ENCODE assay signal across 19 cellular contexts in genomic region chr7:64533756-64534155, GRCh38. TPM values are rescaled to one million over a fixed set of nuclear protein-coding genes. Genes with fewer than 3 reads are reported as not detected.
A peak's percentile ranks its signal among the peaks of the same experiment; 100 is the strongest.
DNase-seq lines count a peak whose midpoint lies in the region; ATAC-seq and TF ChIP-seq lines count a peak whose summit lies in the region.
"Had no signal": no experiment of that assay in that cellular context is flagged by ENCODE, and none has a peak within 500 bp of the region (broad histone marks: within the 10 kb centered on the region; RNA-seq: fewer than 3 reads in every experiment).

No MANE protein-coding gene starts in this region.

- no peak overlapping the region for H3K27ac Mint-ChIP-seq in MCF 10A (ENCODE audit: low read depth, unreplicated experiment)
- H3K27ac Mint-ChIP-seq: B cell; CD4-positive, alpha-beta T cell; CD8-positive, alpha-beta T cell had no signal

- POLR2A ChIA-PET in OCI-LY7 (lab: Charles Lee): interaction anchor here (0.6 to 0.9 kb wide), 3 partner anchors 15 to 490 kb away, joined by 3 to 5 read pairs (median 3); no protein-coding TSS in a partner anchor
- POLR2A ChIA-PET in MCF 10A (lab: Yijun Ruan, JAX): no interaction called here

- H3K27me3 Mint-ChIP-seq in MCF 10A (ENCODE audit: insufficient read depth, unreplicated experiment): no peaks in the 10 kb centered on the region
- H3K27me3 Mint-ChIP-seq: B cell; CD4-positive, alpha-beta T cell had no signal

- H3K9me3 Mint-ChIP-seq in MCF 10A (ENCODE audit: unreplicated experiment): peaks cover 32% of the 10 kb centered on the region

- TF ChIP-seq CTCF in 22Rv1 (IDR thresholded peaks at IDR 0.05) (no peak), LNCaP clone FGC (IDR thresholded peaks at IDR 0.05; ENCODE audit: control insufficient read depth, extremely low read depth, insufficient read depth) (no peak), OCI-LY7 (conservative IDR thresholded peaks at IDR 0.05; ENCODE audit: low read length) (no peak), VCaP (conservative IDR thresholded peaks at IDR 0.05) (no peak), MCF 10A (IDR thresholded peaks at IDR 0.05; ENCODE audit: unreplicated experiment) (no peak), foreskin keratinocyte (conservative IDR thresholded peaks at IDR 0.05) (no peak)

- no peaks in the 10 kb centered on the region for H3K4me1 ChIP-seq in OCI-LY7 (ENCODE audit: insufficient read depth, low read length, poor library complexity, severe bottlenecking)
- no peaks in the 10 kb centered on the region for H3K4me1 ChIP-seq in foreskin keratinocyte
- H3K4me1 ChIP-seq: A549; BLaER1 treated with 17β-estradiol and CSF1 and Interleukin-3, amounts not matched to agents 10 nM and 100 nM; Caco-2 had no signal

- H3K4me3 Mint-ChIP-seq in MCF 10A (ENCODE audit: unreplicated experiment): no peak overlapping the region
- H3K4me3 Mint-ChIP-seq: B cell; CD4-positive, alpha-beta T cell; CD8-positive, alpha-beta T cell had no signal

- peaks cover 57% of the 10 kb centered on the region; the same call in 1 of the 2 replicates for H3K9me3 ChIP-seq in OCI-LY7 (ENCODE audit: low read length)

- peaks cover 97% of the 10 kb centered on the region for H3K79me2 ChIP-seq in OCI-LY7 (ENCODE audit: insufficient read depth, low read depth, low read length)

- DNase-seq in LNCaP clone FGC (ENCODE audit: low read depth): peak; percentile 78
- no peak for DNase-seq in OCI-LY7 (ENCODE audit: low spot score)
- DNase-seq in MCF 10A (ENCODE audit: unreplicated experiment): no peak
- no peak for DNase-seq in foreskin keratinocyte
- no peak for DNase-seq in NCI-H187 (lab: John Stamatoyannopoulos, UW)
- DNase-seq: AML-193; Caco-2; Calu3; CD4-positive, alpha-beta T cell; CD8-positive, alpha-beta T cell; DMS79 treated with DMSO at 0.1 percent for 48 hours; GF-D8 had no signal

- H3K9me2 ChIP-seq in OCI-LY7 (ENCODE audit: insufficient read depth, low read length): no peaks in the 10 kb centered on the region

- peaks cover 98% of the 10 kb centered on the region for H3K36me3 ChIP-seq in OCI-LY7 (ENCODE audit: insufficient read depth, low read length)

- no peak overlapping the region for H3K4me2 ChIP-seq in OCI-LY7 (ENCODE audit: low read length)
- H3K4me2 ChIP-seq: A549; BLaER1 treated with 17β-estradiol and CSF1 and Interleukin-3, amounts not matched to agents 10 nM and 100 nM had no signal

- H3K36me3 Mint-ChIP-seq in MCF 10A (ENCODE audit: insufficient read depth, unreplicated experiment): peaks cover 83% of the 10 kb centered on the region

- BruUV-seq in OCI-LY7 (replicated peaks; lab: Mats Ljungman, UMichigan) (TSS peak; percentile 9), MCF 10A (replicated peaks; lab: Mats Ljungman, UMichigan) (no TSS peak)

- intact Hi-C loops in OCI-LY7 (cut with micrococcal nuclease; ENCODE audit: unreplicated experiment): no loop called here
- intact Hi-C loops in MCF 10A (cut with micrococcal nuclease): no loop called here

- no peaks in the 10 kb centered on the region for H3K27me3 ChIP-seq in foreskin keratinocyte
- H3K27me3 ChIP-seq: BLaER1 treated with 17β-estradiol and CSF1 and Interleukin-3, amounts not matched to agents 10 nM and 100 nM had no signal

- H4K20me1 ChIP-seq in OCI-LY7 (ENCODE audit: insufficient read depth, low read length): no peaks in the 10 kb centered on the region
- H4K20me1 ChIP-seq: BLaER1 treated with 17β-estradiol and CSF1 and Interleukin-3, amounts not matched to agents 10 nM and 100 nM had no signal

- ATAC-seq in HG03159 (IDR thresholded peaks at IDR 0.05; ENCODE audit: unreplicated experiment) (no peak), foreskin keratinocyte (no peak)
- ATAC-seq: A549; CD8-positive, alpha-beta T cell had no signal

- H2AFZ ChIP-seq in OCI-LY7 (ENCODE audit: low read length): no peak overlapping the region

- no peaks in the 10 kb centered on the region for H3K4me1 Mint-ChIP-seq in MCF 10A (ENCODE audit: insufficient read depth, unreplicated experiment)
- H3K4me1 Mint-ChIP-seq: B cell had no signal

- peak overlapping the region; percentile 66 for H3K27ac ChIP-seq in 22Rv1
- H3K27ac ChIP-seq in OCI-LY7 (ENCODE audit: low read depth, low read length, poor library complexity, severe bottlenecking): no peak overlapping the region
- peak overlapping the region; percentile 66 for H3K27ac ChIP-seq in VCaP
- no peak overlapping the region for H3K27ac ChIP-seq in foreskin keratinocyte
- H3K27ac ChIP-seq: A549; BLaER1 treated with 17β-estradiol and CSF1 and Interleukin-3, amounts not matched to agents 10 nM and 100 nM; C4-2B had no signal

- CTCF ChIA-PET in OCI-LY7 (lab: Charles Lee; ENCODE audit: unreplicated experiment): no interaction called here
- CTCF ChIA-PET in MCF 10A (lab: Yijun Ruan, JAX): no interaction called here

- no peak overlapping the region for H3K4me3 ChIP-seq in LNCaP clone FGC (ENCODE audit: low read depth, low read length)
- H3K4me3 ChIP-seq in OCI-LY7 (ENCODE audit: low read depth, low read length, poor library complexity, severe bottlenecking): no peak overlapping the region
- H3K4me3 ChIP-seq: A549 had no signal

RNA-seq across cellular contexts. Expression of gene ZNF680, which starts 29.1 kb away (rescaled TPM):
- 55.9 and 62.6 TPM in 2 replicates for total RNA-seq in OCI-LY7 (2014; rRNA removed; shearing (Covaris generic))
- total RNA-seq in OCI-LY7 (2022) (48.4 and 58.4 TPM in 2 replicates), MCF 10A (2022) (6.0 and 11.7 TPM in 2 replicates), foreskin keratinocyte (6.7 and 8.2 TPM in 2 replicates)
- polyA plus RNA-seq in foreskin keratinocyte: 1.4 and 1.9 TPM in 2 replicates

Comparison
In these comparisons a context has a peak if more than half of its experiments do, and no peak if none do; other contexts are left out.
1. H3K27ac ChIP-seq: peak in 22Rv1 (single experiment) and VCaP (single experiment); none in OCI-LY7 (single experiment) and foreskin keratinocyte (single experiment).